ENCODE assay signal across 10 cellular contexts in the genomic region with DNA sequence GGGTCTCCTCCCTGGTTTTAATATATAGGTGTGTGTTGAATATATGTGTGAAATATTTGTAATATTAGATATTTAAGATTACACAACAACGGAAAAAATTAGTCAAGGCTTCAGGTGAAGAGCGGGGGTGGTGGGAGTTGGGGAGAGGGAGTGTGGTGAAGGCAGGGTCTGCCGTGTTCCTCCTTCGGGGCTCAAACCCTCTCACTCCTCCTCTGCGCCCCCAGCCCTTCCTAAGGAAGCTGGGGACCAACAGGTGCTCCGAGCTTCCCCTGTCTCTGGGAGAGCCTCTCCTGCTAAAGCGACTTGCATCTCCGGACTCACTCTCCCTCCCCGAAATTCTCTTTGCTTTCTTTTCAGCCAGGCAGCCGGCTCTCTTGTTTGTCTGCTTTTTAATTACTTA. TPM values are rescaled to one million over a fixed set of nuclear protein-coding genes. Genes with fewer than 3 reads are reported as not detected.
DNase-seq lines count a peak whose midpoint lies in the region; ATAC-seq and TF ChIP-seq lines count a peak whose summit lies in the region.
"Had no signal": no experiment of that assay in that cellular context is flagged by ENCODE, and none has a peak within 500 bp of the region (broad histone marks: within the 10 kb centered on the region; RNA-seq: fewer than 3 reads in every experiment).

No MANE protein-coding gene starts in this region.

- peak overlapping the region; percentile 98 for H2AFZ ChIP-seq in neuronal stem cell (ENCODE audit: low read length)

- H2AK5ac ChIP-seq in neuronal stem cell (ENCODE audit: low read depth, low read length): no peak overlapping the region

- no peaks in the 10 kb centered on the region for H3K36me3 Mint-ChIP-seq in endothelial cell (ENCODE audit: low read depth, unreplicated experiment)

- peaks cover 0 to 44% (median 0%) of the 10 kb centered on the region in 3 experiments for H3K27me3 ChIP-seq in neuronal stem cell (ENCODE audit: control insufficient read depth in 3 of 3, insufficient read depth in 3 of 3, low read depth in 1 of 3, low read length in 3 of 3)

- peak overlapping the region; percentile 95 for H3K27ac ChIP-seq in neuronal stem cell (replicated peaks; ENCODE audit: low read length)

- peak overlapping the region; percentile 84 for H2BK5ac ChIP-seq in neuronal stem cell (ENCODE audit: low read length)

- H3K4ac ChIP-seq in neuronal stem cell (ENCODE audit: low read length): no peak overlapping the region

- no peak overlapping the region for H2BK120ac ChIP-seq in neuronal stem cell (ENCODE audit: low read depth, low read length)

- no peak overlapping the region for H4K91ac ChIP-seq in neuronal stem cell (ENCODE audit: low read depth, low read length, poor library complexity)

- peaks cover 5% of the 10 kb centered on the region for H3K4me1 Mint-ChIP-seq in endothelial cell (ENCODE audit: unreplicated experiment)

- no peaks in the 10 kb centered on the region for H3K9me3 Mint-ChIP-seq in endothelial cell (ENCODE audit: unreplicated experiment)

- H3K4me3 Mint-ChIP-seq in endothelial cell (ENCODE audit: unreplicated experiment): peak overlapping the region; percentile 97

- H2BK15ac ChIP-seq in neuronal stem cell (ENCODE audit: low read length): no peak overlapping the region

- WGBS in neuronal stem cell (ENCODE audit: extremely low coverage in 2 of 2, insufficient read length in 2 of 2, insufficient replicate concordance in 1 of 2), 2 donors: no CpG with 5 or more reads among the region's 10 CpGs

- peak overlapping the region; percentile 89 for H3K4me2 ChIP-seq in neuronal stem cell (ENCODE audit: insufficient read depth, low read length, poor library complexity, severe bottlenecking)

- no peaks in the 10 kb centered on the region for H3K9me3 ChIP-seq in neuronal stem cell (replicated peaks in 1 of 2; ENCODE audit: control insufficient read depth in 2 of 2, insufficient read depth in 1 of 2, low read depth in 1 of 2, low read length in 2 of 2)
- H3K9me3 ChIP-seq: mucosa of descending colon had no signal

- H3K4me3 ChIP-seq in neuronal stem cell (ENCODE audit: low read length in 2 of 2): peak overlapping the region; percentile 73 to 82

- H3K27me3 Mint-ChIP-seq in endothelial cell (ENCODE audit: unreplicated experiment): peaks cover 6% of the 10 kb centered on the region

- H3K18ac ChIP-seq in neuronal stem cell (ENCODE audit: low read length): no peak overlapping the region

- no peak overlapping the region for H2BK12ac ChIP-seq in neuronal stem cell (ENCODE audit: low read length)

- peak overlapping the region; percentile 72 for H3K27ac Mint-ChIP-seq in endothelial cell (ENCODE audit: unreplicated experiment)

- H3K36me3 ChIP-seq in neuronal stem cell (replicated peaks in 1 of 2; ENCODE audit: control insufficient read depth in 2 of 2, insufficient read depth in 2 of 2, low read length in 2 of 2): no peaks in the 10 kb centered on the region

- no peak overlapping the region for H3K9ac ChIP-seq in neuronal stem cell (ENCODE audit: low read depth, low read length, poor library complexity)

- no peak overlapping the region for H3K23ac ChIP-seq in neuronal stem cell (ENCODE audit: low read depth, low read length, poor library complexity)

- no peak overlapping the region for H3K14ac ChIP-seq in neuronal stem cell (ENCODE audit: low read length)

- DNase-seq in COR-L47 (lab: John Stamatoyannopoulos, UW) (peak; percentile 43), NCI-H1092 treated with DMSO at 0.1 percent for 48 hours (lab: John Stamatoyannopoulos, UW) (peak; percentile 63), endothelial cell (ENCODE audit: low spot score) (peak; percentile 8), neuronal stem cell (ENCODE audit: low spot score) (no peak), SHP77 treated with DMSO at 0.1 percent for 48 hours (lab: John Stamatoyannopoulos, UW) (no peak), AG20443 (ENCODE audit: low spot score) (no peak)
- DNase-seq: activated CD8-positive, alpha-beta memory T cell treated with anti-CD3 and anti-CD28 coated beads, Interleukin-2, amount 50 U/mL, for 4 hours had no signal

- no peaks in the 10 kb centered on the region for H3K79me1 ChIP-seq in neuronal stem cell (ENCODE audit: low read depth, low read length)

- TF ChIP-seq CTCF in endothelial cell (IDR thresholded peaks at IDR 0.05; ENCODE audit: unreplicated experiment): no peak

- ATAC-seq in GM21528 (IDR thresholded peaks at IDR 0.05; ENCODE audit: low FRiP score, unreplicated experiment): no peak
- ATAC-seq in GM21619 (IDR thresholded peaks at IDR 0.05; ENCODE audit: unreplicated experiment): no peak

- H3K4me1 ChIP-seq in neuronal stem cell (ENCODE audit: control insufficient read depth in 2 of 2, insufficient read depth in 1 of 2, low read depth in 1 of 2, low read length in 2 of 2): peaks cover 11 to 15% of the 10 kb centered on the region in 2 donors

- no peak overlapping the region for H4K8ac ChIP-seq in neuronal stem cell (ENCODE audit: low read depth, low read length)

RNA-seq across cellular contexts. Expression of a gene that starts 0.9 kb away (rescaled TPM):
- 65.5 TPM for total RNA-seq in endothelial cell (ENCODE audit: unreplicated experiment)
- 70.2 TPM for polyA plus RNA-seq in neuronal stem cell (2013, experiment 1 of 2)
- 74.4 TPM for polyA plus RNA-seq in neuronal stem cell (2013, experiment 2 of 2)

Comparison
In these comparisons a context has a peak if more than half of its experiments do, and no peak if none do; other contexts are left out.
1. DNase-seq: peak in COR-L47 (single experiment), NCI-H1092 treated with DMSO at 0.1 percent for 48 hours (single experiment) and endothelial cell (single experiment); none in neuronal stem cell (single experiment), SHP77 treated with DMSO at 0.1 percent for 48 hours (single experiment) and AG20443 (single experiment).